In the genomic region with DNA sequence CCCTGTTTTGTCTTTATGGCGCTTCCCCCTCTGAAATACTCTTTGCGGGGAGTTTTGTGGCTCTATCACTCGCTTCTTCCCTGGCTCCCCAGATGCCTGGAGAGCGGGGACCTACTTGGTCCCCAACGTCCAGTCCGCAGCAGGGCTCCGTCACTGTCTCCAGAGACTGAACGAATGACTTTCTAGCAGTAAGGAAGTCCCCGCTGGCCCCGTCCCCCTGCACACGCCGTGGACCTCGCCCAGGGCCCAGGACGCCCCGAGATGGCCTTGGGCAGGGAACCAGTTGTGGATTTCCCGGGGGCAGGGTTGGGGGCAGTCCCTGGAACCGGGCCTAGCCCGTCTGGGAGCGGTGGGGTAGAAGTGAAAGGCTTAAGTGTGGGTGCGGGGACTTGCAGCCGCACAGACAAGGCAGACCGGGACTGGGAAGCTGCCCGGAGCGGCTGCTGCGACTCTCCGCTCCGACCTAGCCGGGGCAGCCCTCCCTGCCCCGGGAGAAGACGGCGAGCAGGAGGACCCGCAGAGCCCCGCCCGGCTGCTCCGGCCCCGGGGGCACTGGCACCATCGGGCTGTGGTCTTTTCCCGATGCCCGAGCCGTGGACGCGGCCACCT, we compare ENCODE assay signal across 8 cellular contexts. TPM values are rescaled to one million over a fixed set of nuclear protein-coding genes. Genes with fewer than 3 reads are reported as not detected.
DNase-seq lines count a peak whose midpoint lies in the region; ATAC-seq and TF ChIP-seq lines count a peak whose summit lies in the region.

No MANE protein-coding gene starts in this region.

- TF ChIP-seq CTCF in ascending aorta (IDR thresholded peaks at IDR 0.05) = no peak

- no peaks in the 10 kb centered on the region for H3K9me3 ChIP-seq in ascending aorta

- intact Hi-C loops in ascending aorta (cut with DNase I) = loop anchor here (1.0 to 10.0 kb wide), 10 partner anchors 128 to 1838 kb away; no protein-coding TSS in a partner anchor

- peak overlapping the region; percentile 83 to 88 for H3K27ac ChIP-seq in ascending aorta

- H3K4me1 ChIP-seq in ascending aorta = peaks cover 7 to 14% of the 10 kb centered on the region in 2 donors

- ATAC-seq in GM19023 (IDR thresholded peaks at IDR 0.05; ENCODE audit: unreplicated experiment) (peak; percentile 30), HG03103 (IDR thresholded peaks at IDR 0.05; ENCODE audit: low read depth, unreplicated experiment) (peak; percentile 17)

- H3K27me3 ChIP-seq in ascending aorta = no peaks in the 10 kb centered on the region

- DNase-seq in AG20443 (ENCODE audit: low spot score) (peak; percentile 60), RPMI8226 (peak; percentile 13), ascending aorta (ENCODE audit: low spot score in 2 of 2) (peak in 1 of 2 donors; percentile 70), hippocampal formation (lab: John Stamatoyannopoulos, UW) (peak; percentile 51 to 55), skeletal muscle cell (ENCODE audit: low read depth) (no peak), cortex of kidney (lab: John Stamatoyannopoulos, UW) (no peak)

- H3K36me3 ChIP-seq in ascending aorta = no peaks in the 10 kb centered on the region

- H3K4me3 ChIP-seq in ascending aorta (peak overlapping the region; percentile 77 to 92), skeletal muscle cell (ENCODE audit: low read depth, low read length) (peak overlapping the region; percentile 85)

RNA-seq across cellular contexts. Expression of a gene that starts 0.8 kb away (rescaled TPM):
- 51.2 TPM for total RNA-seq in ascending aorta

Comparison
In these comparisons a context has a peak if more than half of its experiments do, and no peak if none do; other contexts are left out.
1. DNase-seq: peak in AG20443 (single experiment), RPMI8226 (single experiment) and hippocampal formation (2 of 2); none in skeletal muscle cell (single experiment) and cortex of kidney (single experiment).